9 cellular contexts compared by ENCODE assay signal in genomic region chr6:70108230-70108629, GRCh38.
A peak's percentile ranks its signal among the peaks of the same experiment; 100 is the strongest.
DNase-seq lines count a peak whose midpoint lies in the region; ATAC-seq and TF ChIP-seq lines count a peak whose summit lies in the region.
"Had no signal": no experiment of that assay in that cellular context is flagged by ENCODE, and none has a peak within 500 bp of the region (broad histone marks: within the 10 kb centered on the region; RNA-seq: fewer than 3 reads in every experiment).

No MANE protein-coding gene starts in this region.

- H3K36me3 ChIP-seq in ascending aorta (no peaks in the 10 kb centered on the region), vagina (no peaks in the 10 kb centered on the region)

- TF ChIP-seq POLR2A in vagina (IDR thresholded peaks at IDR 0.05), result no peak
- no peak for TF ChIP-seq POLR2A in GM18505 (IDR thresholded peaks at IDR 0.05; ENCODE audit: borderline replicate concordance, extremely low read depth, insufficient read depth, insufficient read length)

- peak; percentile 45 for ATAC-seq in GM19035 (IDR thresholded peaks at IDR 0.05; ENCODE audit: unreplicated experiment)
- ATAC-seq in GM18505 (IDR thresholded peaks at IDR 0.05; ENCODE audit: unreplicated experiment), result no peak
- no peak for ATAC-seq in GM21717 (IDR thresholded peaks at IDR 0.05; ENCODE audit: unreplicated experiment)
- ATAC-seq: naive thymus-derived CD8-positive, alpha-beta T cell had no signal

- H3K27ac ChIP-seq in ascending aorta, result no peak overlapping the region
- H3K27ac ChIP-seq in vagina, result no peak overlapping the region

- H3K27me3 ChIP-seq in ascending aorta, result no peaks in the 10 kb centered on the region
- H3K27me3 ChIP-seq in vagina, result no peaks in the 10 kb centered on the region

- DNase-seq in COLO829 (ENCODE audit: low spot score) (peak; percentile 47), NAMALWA (ENCODE audit: low spot score) (peak; percentile 77), ascending aorta (ENCODE audit: low spot score in 2 of 2) (no peak), iris pigment epithelial cell (ENCODE audit: low read depth) (peak; percentile 39), vagina (ENCODE audit: extremely low spot score in 2 of 2) (no peak)

- H3K4me3 ChIP-seq in ascending aorta (no peak overlapping the region), vagina (no peak overlapping the region)

- intact Hi-C loops in ascending aorta (cut with DNase I), result loop anchor here (1.0 to 10.0 kb wide), 2 partner anchors 273 to 373 kb away; no protein-coding TSS in a partner anchor
- intact Hi-C loops in vagina (cut with DNase I), result no loop called here

- H3K4me1 ChIP-seq in ascending aorta (no peaks in the 10 kb centered on the region), vagina (no peaks in the 10 kb centered on the region)

- peak; percentile 17 to 65 (median 58) for TF ChIP-seq CTCF in ascending aorta (IDR thresholded peaks at IDR 0.05)
- peak in 2 of 3 experiments; percentile 37 to 45 for TF ChIP-seq CTCF in vagina (IDR thresholded peaks at IDR 0.05)

- H3K9me3 ChIP-seq in ascending aorta (no peaks in the 10 kb centered on the region), vagina (no peaks in the 10 kb centered on the region)

Comparison
In these comparisons a context has a peak if more than half of its experiments do, and no peak if none do; other contexts are left out.
1. DNase-seq: peak in COLO829 (single experiment), NAMALWA (single experiment) and iris pigment epithelial cell (single experiment); none in ascending aorta (0 of 2) and vagina (0 of 2).